21 cellular contexts compared by ENCODE assay signal in genomic region chr10:91096263-91096662, GRCh38.
DNase-seq lines count a peak whose midpoint lies in the region; ATAC-seq and TF ChIP-seq lines count a peak whose summit lies in the region.
"Had no signal": no experiment of that assay in that cellular context is flagged by ENCODE, and none has a peak within 500 bp of the region (broad histone marks: within the 10 kb centered on the region; RNA-seq: fewer than 3 reads in every experiment).

No MANE protein-coding gene starts in this region.

- H3K9me3 Mint-ChIP-seq in activated CD8-positive, alpha-beta T cell treated with anti-CD3 and anti-CD28 coated beads for 36 hours = peaks cover 30% of the 10 kb centered on the region
- peaks cover 19% of the 10 kb centered on the region for H3K9me3 Mint-ChIP-seq in activated CD8-positive, alpha-beta T cell treated with anti-CD3 and anti-CD28 coated beads, Interleukin-2, amount 10 ng/mL, durations not matched to agents 7 days and 5 days (ENCODE audit: insufficient read depth)
- H3K9me3 Mint-ChIP-seq in stimulated activated naive B cell treated with anti-CD40 and anti-IgM and Interleukin-4, amounts not matched to agents 10 μg/mL and 1 μg/mL and 100 μg/mL, for 72 hours = peaks cover 31 to 33% of the 10 kb centered on the region in 2 donors

- intact Hi-C loops in activated CD8-positive, alpha-beta T cell treated with anti-CD3 and anti-CD28 coated beads for 36 hours (cut with micrococcal nuclease) = loop anchor here (5.0 kb wide), 1 partner anchor 89 kb away; no protein-coding TSS in a partner anchor

- POLR2A ChIA-PET in activated CD8-positive, alpha-beta T cell treated with anti-CD3 and anti-CD28 coated beads for 36 hours (lab: Charles Lee) = no interaction called here
- POLR2A ChIA-PET in activated CD8-positive, alpha-beta T cell treated with anti-CD3 and anti-CD28 coated beads, Interleukin-2, amount 10 ng/mL, durations not matched to agents 7 days and 5 days (lab: Charles Lee) = no interaction called here

- H3K36me3 Mint-ChIP-seq in activated CD8-positive, alpha-beta T cell treated with anti-CD3 and anti-CD28 coated beads for 36 hours (ENCODE audit: low read depth) = peaks cover 15% of the 10 kb centered on the region
- peaks cover 12% of the 10 kb centered on the region for H3K36me3 Mint-ChIP-seq in activated CD8-positive, alpha-beta T cell treated with anti-CD3 and anti-CD28 coated beads, Interleukin-2, amount 10 ng/mL, durations not matched to agents 7 days and 5 days (ENCODE audit: low read depth)
- peaks cover 29 to 39% of the 10 kb centered on the region in 2 donors for H3K36me3 Mint-ChIP-seq in stimulated activated naive B cell treated with anti-CD40 and anti-IgM and Interleukin-4, amounts not matched to agents 10 μg/mL and 1 μg/mL and 100 μg/mL, for 72 hours
- H3K36me3 Mint-ChIP-seq: CD14-positive monocyte had no signal

- CTCF ChIA-PET in activated CD8-positive, alpha-beta T cell treated with anti-CD3 and anti-CD28 coated beads for 36 hours (lab: Charles Lee) = interaction anchor here (0.9 to 1.0 kb wide), 2 partner anchors 154 to 156 kb away, joined by 3 to 4 read pairs; no protein-coding TSS in a partner anchor
- CTCF ChIA-PET in activated CD8-positive, alpha-beta T cell treated with anti-CD3 and anti-CD28 coated beads, Interleukin-2, amount 10 ng/mL, durations not matched to agents 7 days and 5 days (lab: Charles Lee) = interaction anchor here (1.3 kb wide), 1 partner anchor 90 kb away, joined by 4 read pairs; no protein-coding TSS in a partner anchor

- DNase-seq in activated CD8-positive, alpha-beta T cell treated with anti-CD3 and anti-CD28 coated beads for 36 hours = peak; percentile 7
- no peak for DNase-seq in activated CD8-positive, alpha-beta T cell treated with anti-CD3 and anti-CD28 coated beads, Interleukin-2, amount 10 ng/mL, durations not matched to agents 7 days and 5 days
- DNase-seq in stimulated activated CD8-positive, alpha-beta memory T cell treated with anti-CD3 and anti-CD28 coated beads, Interleukin-4, amount 100 ng/mL, for 24 hours (ENCODE audit: low read depth) = peak; percentile 5
- DNase-seq in stimulated activated CD8-positive, alpha-beta memory T cell treated with anti-CD3 and anti-CD28 coated beads, Interleukin-4, amount 100 ng/mL, for 48 hours = no peak
- peak; percentile 32 for DNase-seq in OCI-M1 (lab: John Stamatoyannopoulos, UW)
- DNase-seq in stimulated activated naive B cell treated with anti-CD40 and anti-IgM and Interleukin-4, amounts not matched to agents 10 μg/mL and 1 μg/mL and 100 μg/mL, for 72 hours = no peak
- DNase-seq: 8988T; ACHN; AML-193; BE2C; CD4-positive, alpha-beta T cell; CD8-positive, alpha-beta memory T cell; DMS 273 treated with DMSO at 0.1 percent for 48 hours; DMS79; EL; GDM1; GOT3 had no signal

- ATAC-seq in activated CD8-positive, alpha-beta T cell treated with anti-CD3 and anti-CD28 coated beads for 36 hours = peak; percentile 51
- ATAC-seq in activated CD8-positive, alpha-beta T cell treated with anti-CD3 and anti-CD28 coated beads, Interleukin-2, amount 10 ng/mL, durations not matched to agents 7 days and 5 days = no peak
- ATAC-seq in stimulated activated naive B cell treated with anti-CD40 and anti-IgM and Interleukin-4, amounts not matched to agents 10 μg/mL and 1 μg/mL and 100 μg/mL, for 72 hours (replicated peaks) = peak; percentile 41 to 68
- no peak for ATAC-seq in HG02938 (IDR thresholded peaks at IDR 0.05; ENCODE audit: unreplicated experiment)
- ATAC-seq: A549, GM12878 had no signal

- H3K27ac Mint-ChIP-seq in activated CD8-positive, alpha-beta T cell treated with anti-CD3 and anti-CD28 coated beads for 36 hours = no peak overlapping the region
- no peak overlapping the region for H3K27ac Mint-ChIP-seq in activated CD8-positive, alpha-beta T cell treated with anti-CD3 and anti-CD28 coated beads, Interleukin-2, amount 10 ng/mL, durations not matched to agents 7 days and 5 days
- no peak overlapping the region for H3K27ac Mint-ChIP-seq in stimulated activated naive B cell treated with anti-CD40 and anti-IgM and Interleukin-4, amounts not matched to agents 10 μg/mL and 1 μg/mL and 100 μg/mL, for 72 hours
- H3K27ac Mint-ChIP-seq: CD14-positive monocyte; CD4-positive, alpha-beta T cell had no signal

- TF ChIP-seq CTCF in activated CD8-positive, alpha-beta T cell treated with anti-CD3 and anti-CD28 coated beads for 36 hours (IDR thresholded peaks at IDR 0.05) = no peak

- peaks cover 11% of the 10 kb centered on the region for H3K4me1 Mint-ChIP-seq in activated CD8-positive, alpha-beta T cell treated with anti-CD3 and anti-CD28 coated beads for 36 hours (ENCODE audit: low read depth)
- H3K4me1 Mint-ChIP-seq in activated CD8-positive, alpha-beta T cell treated with anti-CD3 and anti-CD28 coated beads, Interleukin-2, amount 10 ng/mL, durations not matched to agents 7 days and 5 days (ENCODE audit: low read depth) = peaks cover 8% of the 10 kb centered on the region
- H3K4me1 Mint-ChIP-seq in stimulated activated naive B cell treated with anti-CD40 and anti-IgM and Interleukin-4, amounts not matched to agents 10 μg/mL and 1 μg/mL and 100 μg/mL, for 72 hours = peaks cover 6 to 19% of the 10 kb centered on the region in 2 donors
- H3K4me1 Mint-ChIP-seq: CD14-positive monocyte; CD8-positive, alpha-beta memory T cell had no signal

- H3K4me3 Mint-ChIP-seq in activated CD8-positive, alpha-beta T cell treated with anti-CD3 and anti-CD28 coated beads for 36 hours = no peak overlapping the region
- H3K4me3 Mint-ChIP-seq in activated CD8-positive, alpha-beta T cell treated with anti-CD3 and anti-CD28 coated beads, Interleukin-2, amount 10 ng/mL, durations not matched to agents 7 days and 5 days = no peak overlapping the region
- no peak overlapping the region for H3K4me3 Mint-ChIP-seq in stimulated activated naive B cell treated with anti-CD40 and anti-IgM and Interleukin-4, amounts not matched to agents 10 μg/mL and 1 μg/mL and 100 μg/mL, for 72 hours
- H3K4me3 Mint-ChIP-seq: CD14-positive monocyte; CD4-positive, alpha-beta T cell; CD8-positive, alpha-beta memory T cell had no signal

- peaks cover 4% of the 10 kb centered on the region for H3K27me3 Mint-ChIP-seq in activated CD8-positive, alpha-beta T cell treated with anti-CD3 and anti-CD28 coated beads for 36 hours
- no peaks in the 10 kb centered on the region for H3K27me3 Mint-ChIP-seq in activated CD8-positive, alpha-beta T cell treated with anti-CD3 and anti-CD28 coated beads, Interleukin-2, amount 10 ng/mL, durations not matched to agents 7 days and 5 days (ENCODE audit: low read depth)
- no peaks in the 10 kb centered on the region for H3K27me3 Mint-ChIP-seq in stimulated activated naive B cell treated with anti-CD40 and anti-IgM and Interleukin-4, amounts not matched to agents 10 μg/mL and 1 μg/mL and 100 μg/mL, for 72 hours
- H3K27me3 Mint-ChIP-seq: CD4-positive, alpha-beta T cell had no signal

Comparison
In these comparisons a context has a peak if more than half of its experiments do, and no peak if none do; other contexts are left out.
1. ATAC-seq: peak in activated CD8-positive, alpha-beta T cell treated with anti-CD3 and anti-CD28 coated beads for 36 hours (single experiment) and stimulated activated naive B cell treated with anti-CD40 and anti-IgM and Interleukin-4, amounts not matched to agents 10 μg/mL and 1 μg/mL and 100 μg/mL, for 72 hours (2 of 2); none in activated CD8-positive, alpha-beta T cell treated with anti-CD3 and anti-CD28 coated beads, Interleukin-2, amount 10 ng/mL, durations not matched to agents 7 days and 5 days (single experiment) and HG02938 (single experiment).
2. DNase-seq: peak in activated CD8-positive, alpha-beta T cell treated with anti-CD3 and anti-CD28 coated beads for 36 hours (single experiment), stimulated activated CD8-positive, alpha-beta memory T cell treated with anti-CD3 and anti-CD28 coated beads, Interleukin-4, amount 100 ng/mL, for 24 hours (single experiment) and OCI-M1 (single experiment); none in activated CD8-positive, alpha-beta T cell treated with anti-CD3 and anti-CD28 coated beads, Interleukin-2, amount 10 ng/mL, durations not matched to agents 7 days and 5 days (single experiment), stimulated activated CD8-positive, alpha-beta memory T cell treated with anti-CD3 and anti-CD28 coated beads, Interleukin-4, amount 100 ng/mL, for 48 hours (single experiment) and stimulated activated naive B cell treated with anti-CD40 and anti-IgM and Interleukin-4, amounts not matched to agents 10 μg/mL and 1 μg/mL and 100 μg/mL, for 72 hours (single experiment).